Comparison of ENCODE assay signal across 8 cellular contexts in the genomic region with DNA sequence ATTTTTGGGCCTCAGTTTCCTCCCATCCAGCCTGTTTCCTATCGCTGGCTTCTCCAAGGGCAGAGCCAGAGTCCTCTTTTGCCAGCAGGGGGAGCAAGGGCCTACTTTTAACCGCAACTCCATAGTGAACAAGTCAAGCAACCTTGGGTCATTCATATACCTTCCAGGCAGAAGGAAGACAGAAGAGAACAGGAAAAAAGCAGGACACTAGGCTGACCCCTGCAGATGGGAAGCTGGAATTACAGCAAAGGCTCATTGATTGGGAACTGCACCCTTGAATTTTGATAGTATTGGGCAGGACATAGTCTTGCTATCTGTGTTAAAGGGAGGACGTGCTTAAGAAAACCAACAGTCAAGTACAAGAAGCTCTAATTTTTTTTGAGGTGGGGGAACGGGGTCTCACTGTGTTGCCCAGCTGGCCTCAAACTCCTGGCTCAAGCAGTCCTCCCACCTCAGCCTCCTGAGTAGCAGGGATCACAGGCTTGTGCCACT. TPM values are rescaled to one million over a fixed set of nuclear protein-coding genes. Genes with fewer than 3 reads are reported as not detected.
DNase-seq lines count a peak whose midpoint lies in the region; ATAC-seq and TF ChIP-seq lines count a peak whose summit lies in the region.

No MANE protein-coding gene starts in this region.

- peaks cover 0 to 4% of the 10 kb centered on the region in 2 experiments; a peak in 1 of 4 replicates for H3K36me3 ChIP-seq in HCT116 (ENCODE audit: control insufficient read depth in 1 of 2, insufficient read depth in 2 of 2, low read length in 2 of 2)

- H3K9ac ChIP-seq in HCT116 (ENCODE audit: low read length) = no peak overlapping the region

- intact Hi-C loops in HCT116 (cut with micrococcal nuclease) = loop anchor here (1.0 to 5.0 kb wide), 4 partner anchors 75 to 404 kb away; no protein-coding TSS in a partner anchor

- RAD21 ChIA-PET in HCT116 (lab: Charles Lee; ENCODE audit: low non-redundant PET in 1 of 2, low total read pairs in 2 of 2, uncharacterized antibody in 2 of 2, unreplicated experiment in 2 of 2) = interaction anchor here (0.5 to 1.6 kb wide), 7 partner anchors 13 to 180 kb away, joined by 3 to 18 read pairs (median 8); no protein-coding TSS in a partner anchor

- H3K27me3 ChIP-seq in HCT116 (ENCODE audit: insufficient read depth, low read length) = no peaks in the 10 kb centered on the region

- CTCF ChIA-PET in HCT116 (lab: Charles Lee) = interaction anchor here (0.6 to 4.1 kb wide), 29 partner anchors 8 to 183 kb away, joined by 3 to 88 read pairs (median 4); partner anchors contain the start of gene EXOSC2

- H3K9me3 ChIP-seq in HCT116 (ENCODE audit: control insufficient read depth in 1 of 2, insufficient read depth in 1 of 2, low read depth in 1 of 2, low read length in 2 of 2) = no peaks in the 10 kb centered on the region

- no peak overlapping the region for H2AFZ ChIP-seq in HCT116 (ENCODE audit: low read depth, low read length, poor library complexity, severe bottlenecking)

- no peak for TF ChIP-seq POLR2A in HCT116 (IDR thresholded peaks at IDR 0.05; ENCODE audit: borderline replicate concordance, extremely low read depth, insufficient read depth, insufficient read length)

- H4K20me1 ChIP-seq in HCT116 (ENCODE audit: insufficient read depth) = no peaks in the 10 kb centered on the region; the same call in 1 of the 2 replicates

- no peak overlapping the region for H3K4me2 ChIP-seq in HCT116 (ENCODE audit: low read length)

- H3K4me1 ChIP-seq in HCT116 (ENCODE audit: control insufficient read depth in 1 of 2, insufficient read depth in 2 of 2, low read length in 2 of 2) = no peaks in the 10 kb centered on the region

- H3K27ac ChIP-seq in HCT116 (ENCODE audit: low read depth, low read length) = no peak overlapping the region

- DNase-seq in AG10803 (ENCODE audit: low read depth) = peak; percentile 86
- peak; percentile 92 for DNase-seq in HCT116 (ENCODE audit: low read depth, low spot score)
- DNase-seq in NCI-H460 (ENCODE audit: extremely low read depth, low read depth) = peak; percentile 93
- peak; percentile 30 to 54 for DNase-seq in activated CD4-positive, alpha-beta T cell treated with anti-CD3 and anti-CD28 coated beads for 4 hours
- peak; percentile 86 for DNase-seq in dermis blood vessel endothelial cell
- DNase-seq in medulla oblongata (ENCODE audit: extremely low spot score) = peak; percentile 82
- DNase-seq in stimulated activated CD8-positive, alpha-beta memory T cell treated with anti-CD3 and anti-CD28 coated beads, Interleukin-7, amount 100 ng/mL, for 4 hours (ENCODE audit: low read depth in 2 of 2) = peak; percentile 15 to 22

- no peaks in the 10 kb centered on the region for H3K9me2 ChIP-seq in HCT116 (ENCODE audit: insufficient read depth)

- TF ChIP-seq RAD21 in HCT116 (IDR thresholded peaks at IDR 0.05; ENCODE audit: low read depth) = peak; percentile 87

- H3K4me3 ChIP-seq in AG10803 (ENCODE audit: low read length) = peak overlapping the region; percentile 45
- no peak overlapping the region for H3K4me3 ChIP-seq in HCT116 (replicated peaks in 1 of 2; ENCODE audit: low read depth in 1 of 2, low read length in 2 of 2)

- no TSS peak for BruUV-seq in HCT116 (replicated peaks; lab: Mats Ljungman, UMichigan)

- TF ChIP-seq CTCF in AG10803 (conservative IDR thresholded peaks at IDR 0.05; ENCODE audit: low read length) (peak; percentile 85), HCT116 (IDR thresholded peaks at IDR 0.05 in 2 of 3, conservative IDR thresholded peaks at IDR 0.05 in 1 of 3; ENCODE audit: borderline replicate concordance in 1 of 3, insufficient read depth in 1 of 3, low read depth in 2 of 3, low read length in 2 of 3) (peak; percentile 98 to 99 (median 99))

- H3K79me2 ChIP-seq in HCT116 (ENCODE audit: insufficient read depth, low read length) = peaks cover 38% of the 10 kb centered on the region; the same call in 1 of the 2 replicates

- ATAC-seq in HCT116 = peak; percentile 96
- ATAC-seq in GM18520 (IDR thresholded peaks at IDR 0.05; ENCODE audit: unreplicated experiment) = no peak

- POLR2A ChIA-PET in HCT116 (lab: Charles Lee) = interaction anchor here (1.0 kb wide), 2 partner anchors 60 to 132 kb away, joined by 3 to 4 read pairs; no protein-coding TSS in a partner anchor

TF ChIP-seq in HCT116, 20 proteins besides CTCF, POLR2A, EP300 and RAD21 (continues in another document):
- TF ChIP-seq EGR1 (IDR thresholded peaks at IDR 0.05; ENCODE audit: low read depth) = no peak
- peak; percentile 21 for TF ChIP-seq TCF7L2 (IDR thresholded peaks at IDR 0.05; ENCODE audit: borderline replicate concordance, extremely low read depth, insufficient read depth, insufficient read length)
- no peak for TF ChIP-seq FOSL1 (IDR thresholded peaks at IDR 0.05; ENCODE audit: low read depth)
- TF ChIP-seq ELF1 (IDR thresholded peaks at IDR 0.05; ENCODE audit: borderline replicate concordance, low read depth) = no peak
- peak; percentile 72 for TF ChIP-seq YY1 (IDR thresholded peaks at IDR 0.05; ENCODE audit: extremely low read depth, insufficient replicate concordance, low read depth, low read length)
- no peak for TF ChIP-seq ZBTB33 (IDR thresholded peaks at IDR 0.05; ENCODE audit: extremely low read depth, insufficient replicate concordance, low read length)
- no peak for TF ChIP-seq EZH2phosphoT487 (IDR thresholded peaks at IDR 0.05; ENCODE audit: borderline replicate concordance)
- no peak for TF ChIP-seq ATF3 (IDR thresholded peaks at IDR 0.05)
- TF ChIP-seq SRF (IDR thresholded peaks at IDR 0.05; ENCODE audit: low read depth) = peak; percentile 55
- TF ChIP-seq, protein P1, sequence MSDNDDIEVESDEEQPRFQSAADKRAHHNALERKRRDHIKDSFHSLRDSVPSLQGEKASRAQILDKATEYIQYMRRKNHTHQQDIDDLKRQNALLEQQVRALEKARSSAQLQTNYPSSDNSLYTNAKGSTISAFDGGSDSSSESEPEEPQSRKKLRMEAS (IDR thresholded peaks at IDR 0.05) = no peak; the same call in 1 of the 2 replicates
- peak; percentile 65; the same call in 1 of the 2 replicates for TF ChIP-seq CBX3 (IDR thresholded peaks at IDR 0.05; ENCODE audit: low read depth)
- no peak for TF ChIP-seq EZH2 (IDR thresholded peaks at IDR 0.05)
- no peak for TF ChIP-seq SIN3A (IDR thresholded peaks at IDR 0.05; ENCODE audit: low read depth)
- TF ChIP-seq CEBPB (IDR thresholded peaks at IDR 0.05; ENCODE audit: low read depth) = no peak
- no peak for TF ChIP-seq SP1 (IDR thresholded peaks at IDR 0.05; ENCODE audit: low read depth)
- no peak for TF ChIP-seq POLR2AphosphoS5 (IDR thresholded peaks at IDR 0.05; ENCODE audit: low read depth, low read length)
- no peak for TF ChIP-seq JUND (IDR thresholded peaks at IDR 0.05)
- no peak for TF ChIP-seq ZNF274 (IDR thresholded peaks at IDR 0.05; ENCODE audit: low read depth, low read length)
- TF ChIP-seq ZFX (IDR thresholded peaks at IDR 0.05) = no peak

RNA-seq across cellular contexts. Expression of gene QRFP, which starts 30.1 kb away (rescaled TPM):
- total RNA-seq in HCT116 (2021; ENCODE audit: unreplicated experiment) (not detected), dermis blood vessel endothelial cell (not detected in 2 replicates)
- polyA plus RNA-seq in HCT116 (2012) = 0.51 and 0.60 TPM in 2 replicates
- not detected in 2 replicates for total RNA-seq in NCI-H460 (2014; rRNA removed; shearing (Covaris generic))
- not detected in 2 replicates for polyA plus RNA-seq in NCI-H460 (2014; cell fraction: nucleus; rRNA removed)

RNA-seq across cellular contexts. Expression of gene ABL1, which starts 31.5 kb away (rescaled TPM):
- total RNA-seq in HCT116 (2021; ENCODE audit: unreplicated experiment) (54.7 TPM), dermis blood vessel endothelial cell (42.5 and 68.7 TPM in 2 replicates)
- polyA plus RNA-seq in HCT116 (2012) = 23.9 and 28.3 TPM in 2 replicates
- 60.6 and 63.0 TPM in 2 replicates for total RNA-seq in NCI-H460 (2014; rRNA removed; shearing (Covaris generic))
- 39.0 and 39.2 TPM in 2 replicates for polyA plus RNA-seq in NCI-H460 (2014; cell fraction: nucleus; rRNA removed)

Comparison
In these comparisons a context has a peak if more than half of its experiments do, and no peak if none do; other contexts are left out.
1. DNase-seq: peak in every context shown above with its lines; median percentile 93 in NCI-H460; 92 in HCT116; 86 in AG10803; 86 in dermis blood vessel endothelial cell; 82 in medulla oblongata; 42 in activated CD4-positive, alpha-beta T cell treated with anti-CD3 and anti-CD28 coated beads for 4 hours; 18 in stimulated activated CD8-positive, alpha-beta memory T cell treated with anti-CD3 and anti-CD28 coated beads, Interleukin-7, amount 100 ng/mL, for 4 hours.